In genomic region chr15:74432968-74433591, GRCh38 we compare ENCODE assay signal across 8 cellular contexts. TPM values are rescaled to one million over a fixed set of nuclear protein-coding genes. Genes with fewer than 3 reads are reported as not detected.
DNase-seq lines count a peak whose midpoint lies in the region; ATAC-seq, FAIRE-seq and TF ChIP-seq lines count a peak whose summit lies in the region.

No MANE protein-coding gene starts in this region.

- H3K9me3 ChIP-seq in A549 = no peaks in the 10 kb centered on the region
- H3K9me3 ChIP-seq in gastrocnemius medialis = no peaks in the 10 kb centered on the region

- FAIRE-seq in A549 (lab: Jason Lieb, UNC) = no peak

- POLR2A ChIA-PET in A549 (lab: Yijun Ruan, JAX) = no interaction called here
- POLR2A ChIA-PET in T-cell (lab: Charles Lee) = no interaction called here

- TF ChIP-seq RAD21 in A549 (conservative IDR thresholded peaks at IDR 0.05 in 1 of 2, IDR thresholded peaks at IDR 0.05 in 1 of 2) = no peak

- H3K27me3 ChIP-seq in gastrocnemius medialis = peaks cover 0 to 18% (median 7%) of the 10 kb centered on the region in 3 donors

- TF ChIP-seq POLR2A in A549 (IDR thresholded peaks at IDR 0.05; ENCODE audit: low read length) (no peak), gastrocnemius medialis (IDR thresholded peaks at IDR 0.05) (no peak)

- in situ Hi-C loops in gastrocnemius medialis (cut with MboI; ENCODE audit: low sequenced_read_pairs in 4 of 4) = no loop called here

- no peaks in the 10 kb centered on the region for H3K36me3 ChIP-seq in gastrocnemius medialis

- H3K27me3 Mint-ChIP-seq in T-cell = peaks cover 0 to 3% of the 10 kb centered on the region in 2 donors

- H3K4me3 ChIP-seq in A549 (peak overlapping the region; percentile 73), fibroblast of the aortic adventitia (ENCODE audit: low read depth, low read length) (peak overlapping the region; percentile 81), gastrocnemius medialis (peak overlapping the region; percentile 61 to 84 (median 72))

- no peaks in the 10 kb centered on the region for H3K36me3 Mint-ChIP-seq in T-cell

- no peak for DNase-seq in A549 (ENCODE audit: low read depth in 1 of 2, low spot score in 1 of 2)
- peak in 2 of 34 experiments; percentile 9 to 14 for DNase-seq in T-cell
- no peak for DNase-seq in fibroblast of the aortic adventitia (ENCODE audit: low read depth)
- no peak for DNase-seq in gastrocnemius medialis
- DNase-seq in pons (ENCODE audit: low spot score) = no peak
- DNase-seq in activated CD8-positive, alpha-beta memory T cell treated with anti-CD3 and anti-CD28 coated beads, Interleukin-2, amount 50 U/mL, for 4 hours = no peak
- DNase-seq in activated CD4-positive, alpha-beta T cell treated with anti-CD3 and anti-CD28 coated beads for 1 hour = no peak

- TF ChIP-seq CTCF in A549 (IDR thresholded peaks at IDR 0.05) (no peak), fibroblast of the aortic adventitia (IDR thresholded peaks at IDR 0.05; ENCODE audit: insufficient read depth, low read length) (no peak), gastrocnemius medialis (IDR thresholded peaks at IDR 0.05 in 4 of 5, conservative IDR thresholded peaks at IDR 0.05 in 1 of 5) (no peak)

- ATAC-seq in A549 = no peak
- ATAC-seq in GM21576 (IDR thresholded peaks at IDR 0.05; ENCODE audit: unreplicated experiment) = peak; percentile 9
- ATAC-seq in T-cell (replicated peaks in 1 of 4) = no peak
- ATAC-seq in gastrocnemius medialis = no peak

- CTCF ChIA-PET in A549 (lab: Yijun Ruan, JAX) = interaction anchor here (1.1 to 36.0 kb wide), 3 partner anchors 37 to 336 kb away, joined by 3 to 681 read pairs (median 4); partner anchors contain the start of gene CYP11A1
- CTCF ChIA-PET in T-cell (lab: Charles Lee) = no interaction called here

- intact Hi-C loops in gastrocnemius medialis (cut with DNase I; ENCODE audit: low total_unique reads) = loop anchor here (5.0 kb wide), 1 partner anchor 39 kb away; no protein-coding TSS in a partner anchor

- H3K4me1 ChIP-seq in A549 (peaks cover 10% of the 10 kb centered on the region; the same call in 2 of the 3 replicates), gastrocnemius medialis (peaks cover 0 to 9% of the 10 kb centered on the region in 2 donors)

- H3K27ac ChIP-seq in A549 (peak overlapping the region; percentile 60 to 89), gastrocnemius medialis (peak overlapping the region; percentile 50 to 73 (median 68))

- H3K4me3 Mint-ChIP-seq in T-cell = peak overlapping the region; percentile 65 to 79 (median 68)

- H3K9me3 Mint-ChIP-seq in T-cell = no peaks in the 10 kb centered on the region

- H3K4me2 ChIP-seq in A549 = peak overlapping the region; percentile 89

- no peak for TF ChIP-seq EP300 in A549 (IDR thresholded peaks at IDR 0.05)

- peaks cover 23 to 44% (median 26%) of the 10 kb centered on the region in 3 donors for H3K4me1 Mint-ChIP-seq in T-cell

- H3K27ac Mint-ChIP-seq in T-cell = no peak overlapping the region

- WGBS in A549 (ENCODE audit: missing lambda C conversion rate) = 21% methylated on average over 6 of the region's 64 CpGs

TF ChIP-seq in A549, 52 proteins besides CTCF, POLR2A, EP300 and RAD21:
- no peak for TF ChIP-seq CBX2 (IDR thresholded peaks at IDR 0.05; ENCODE audit: borderline replicate concordance, low read depth)
- TF ChIP-seq HOXB5 (CRISPR knock-in tag; IDR thresholded peaks at IDR 0.05) = no peak
- no peak for TF ChIP-seq PBX3 (IDR thresholded peaks at IDR 0.05)
- no peak for TF ChIP-seq CHD2 (IDR thresholded peaks at IDR 0.05; ENCODE audit: low read length, partially characterized antibody)
- no peak for TF ChIP-seq MYC (IDR thresholded peaks at IDR 0.05; ENCODE audit: borderline replicate concordance, low read length)
- TF ChIP-seq HOXA7 (CRISPR knock-in tag; IDR thresholded peaks at IDR 0.05) = no peak
- no peak for TF ChIP-seq E2F6 (IDR thresholded peaks at IDR 0.05; ENCODE audit: borderline replicate concordance, low read depth)
- no peak for TF ChIP-seq PHF8 (IDR thresholded peaks at IDR 0.05; ENCODE audit: borderline replicate concordance, low read depth)
- TF ChIP-seq FOSL2 (IDR thresholded peaks at IDR 0.05) = no peak
- TF ChIP-seq FOSL2 (CRISPR knock-in tag; IDR thresholded peaks at IDR 0.05) = no peak
- TF ChIP-seq HDAC2 (IDR thresholded peaks at IDR 0.05) = no peak
- TF ChIP-seq RNF2 (IDR thresholded peaks at IDR 0.05; ENCODE audit: borderline replicate concordance, low read depth) = no peak
- TF ChIP-seq HEYL (CRISPR knock-in tag; IDR thresholded peaks at IDR 0.05) = no peak
- TF ChIP-seq HMGXB4 (CRISPR knock-in tag; IDR thresholded peaks at IDR 0.05; ENCODE audit: borderline replicate concordance) = no peak
- no peak for TF ChIP-seq CEBPB (IDR thresholded peaks at IDR 0.05)
- TF ChIP-seq NFE2L2 (conservative IDR thresholded peaks at IDR 0.05; ENCODE audit: low read length) = no peak
- TF ChIP-seq RFX5 (IDR thresholded peaks at IDR 0.05) = no peak
- TF ChIP-seq ESRRA (IDR thresholded peaks at IDR 0.05; ENCODE audit: borderline replicate concordance, low read length) = no peak
- no peak for TF ChIP-seq TP53 (CRISPR knock-in tag; IDR thresholded peaks at IDR 0.05)

RNA-seq across cellular contexts. Expression of gene SEMA7A, which starts 0.7 kb away (rescaled TPM):
- 0.44 and 0.63 TPM in 2 replicates for polyA plus RNA-seq in A549 (2011; rRNA removed)
- 0.48 and 1.1 TPM in 2 replicates for polyA plus RNA-seq in A549 (2012; cell fraction: cytosol; rRNA removed)
- 3.1 and 4.8 TPM in 2 replicates for polyA plus RNA-seq in A549 (2012; cell fraction: nucleus; rRNA removed)
- 1.2 to 1.7 TPM (median 1.7 TPM) in 3 replicates for polyA plus RNA-seq in A549 (2017; fragmentation: RNase III; extraction: RNeasy Plus Mini Kit Qiagen cat#74134 plus additional on column Dnase treatment)
- 0.66 and 1.4 TPM in 2 replicates for polyA minus RNA-seq in A549 (2011; rRNA and poly(A)+ RNA removed)
- 1 to 10 TPM; 2.0 to 4.7 (median 3.1) TPM for total RNA-seq in T-cell
- total RNA-seq in fibroblast of the aortic adventitia (ENCODE audit: low replicate concordance) = 2.6 and 7.9 TPM in 2 replicates
- 1 to 10 TPM in 3 of 4 donors, under 1 TPM in 1; 0.51 to 2.7 (median 2.4) TPM for total RNA-seq in gastrocnemius medialis

RNA-seq across cellular contexts. Expression of gene UBL7, which starts 27.9 kb away (rescaled TPM):
- 48.5 and 62.4 TPM in 2 replicates for polyA plus RNA-seq in A549 (2011; rRNA removed)
- polyA plus RNA-seq in A549 (2012; cell fraction: cytosol; rRNA removed) = 38.9 and 55.9 TPM in 2 replicates
- polyA plus RNA-seq in A549 (2012; cell fraction: nucleus; rRNA removed) = 38.6 and 44.8 TPM in 2 replicates
- polyA plus RNA-seq in A549 (2017; fragmentation: RNase III; extraction: RNeasy Plus Mini Kit Qiagen cat#74134 plus additional on column Dnase treatment) = 31.0 to 35.3 TPM (median 32.6 TPM) in 3 replicates
- 41.1 and 56.9 TPM in 2 replicates for polyA minus RNA-seq in A549 (2011; rRNA and poly(A)+ RNA removed)
- 10 to 100 TPM; 26.1 to 59.9 (median 55.3) TPM for total RNA-seq in T-cell
- 50.3 and 52.2 TPM in 2 replicates for total RNA-seq in fibroblast of the aortic adventitia (ENCODE audit: low replicate concordance)
- total RNA-seq in gastrocnemius medialis = 100 to 1,000 TPM in 1 of 4 donors, 10 to 100 TPM in 3; 66.4 to 139 (median 83.2) TPM
